Comparison of ENCODE assay signal across 8 cellular contexts in the genomic region with DNA sequence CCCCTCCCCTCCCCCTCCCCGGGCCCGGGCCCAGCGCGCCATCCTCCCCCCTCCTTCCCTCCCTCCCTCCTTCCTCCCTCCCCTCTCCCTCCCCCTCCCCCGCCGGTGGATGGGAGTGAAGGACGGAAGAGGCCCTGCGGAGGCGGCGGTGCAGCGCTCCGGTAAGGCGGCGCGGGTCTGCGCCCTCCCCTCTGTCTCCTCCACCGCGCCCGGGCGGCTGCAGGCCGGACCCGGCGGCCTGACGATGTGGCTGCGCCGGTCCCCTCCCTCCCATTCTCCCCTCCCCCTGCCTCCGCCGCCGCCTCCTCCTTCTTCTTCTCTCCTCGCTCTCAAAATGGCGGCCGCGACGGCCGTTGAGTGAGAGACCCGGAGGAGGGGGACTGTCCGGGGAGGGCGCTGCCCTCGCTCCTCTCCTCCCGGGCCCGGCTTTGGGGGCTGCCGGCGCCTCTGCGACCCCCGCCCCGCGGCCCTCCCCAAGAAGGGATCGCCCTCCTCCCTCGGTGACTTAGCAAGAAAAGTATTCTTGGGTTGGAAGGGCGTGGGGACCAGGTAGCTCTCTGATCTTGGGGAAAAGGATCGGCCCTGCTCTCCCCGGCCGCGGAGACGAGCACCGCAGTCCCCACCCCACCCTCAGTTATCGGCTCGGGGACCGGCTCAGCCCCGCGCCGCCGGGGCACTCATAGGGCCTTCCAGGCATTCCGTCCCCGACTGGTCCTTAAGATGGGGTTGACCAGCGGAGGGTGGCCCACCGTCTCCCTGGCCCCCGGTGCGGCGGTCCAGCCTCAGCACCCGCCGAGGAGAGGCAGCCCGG.
DNase-seq lines count a peak whose midpoint lies in the region; ATAC-seq and TF ChIP-seq lines count a peak whose summit lies in the region.

No MANE protein-coding gene starts in this region.

- peak; percentile 84 for DNase-seq in activated T-cell treated with anti-CD3 and anti-CD28 coated beads, Interleukin-2, amount 50 U/mL, for 1 hour
- DNase-seq in erythroblast (lab: John Stamatoyannopoulos, UW), result peak; percentile 89 to 93
- DNase-seq in stimulated activated CD8-positive, alpha-beta memory T cell treated with anti-CD3 and anti-CD28 coated beads, Interleukin-7, amount 100 ng/mL, for 1 hour (ENCODE audit: low read depth in 2 of 2), result peak; percentile 51 to 68

- H3K4me3 ChIP-seq in OCI-LY3 (ENCODE audit: low read length) (peak overlapping the region; percentile 96), mucosa of stomach (ENCODE audit: low read length) (peak overlapping the region; percentile 96)

- no peak for TF ChIP-seq POLR2A in erythroblast (IDR thresholded peaks at IDR 0.05; ENCODE audit: low read length)

- peak overlapping the region; percentile 98 for H3K27ac ChIP-seq in C4-2B
- H3K27ac ChIP-seq in OCI-LY3 (ENCODE audit: low read length), result peak overlapping the region; percentile 78

- H3K9ac ChIP-seq in OCI-LY3 (ENCODE audit: low read length), result peak overlapping the region; percentile 95
- H3K9ac ChIP-seq in mucosa of stomach (ENCODE audit: low read length), result peak overlapping the region; percentile 98

- no peaks in the 10 kb centered on the region for H3K9me3 ChIP-seq in OCI-LY3 (ENCODE audit: insufficient read depth, low read length)
- no peaks in the 10 kb centered on the region for H3K9me3 ChIP-seq in mucosa of stomach (ENCODE audit: control insufficient read depth, low read length)

- peaks cover 2% of the 10 kb centered on the region for H3K36me3 ChIP-seq in OCI-LY3 (replicated peaks; ENCODE audit: low read depth, low read length)
- H3K36me3 ChIP-seq in mucosa of stomach (ENCODE audit: control insufficient read depth, insufficient read depth, low read length), result no peaks in the 10 kb centered on the region

- TF ChIP-seq CTCF in C4-2B (conservative IDR thresholded peaks at IDR 0.05) (no peak), OCI-LY3 (IDR thresholded peaks at IDR 0.05; ENCODE audit: low read depth, low read length) (no peak)

- ATAC-seq in GM19372 (IDR thresholded peaks at IDR 0.05; ENCODE audit: low read depth, unreplicated experiment) (peak; percentile 32), HG03521 (IDR thresholded peaks at IDR 0.05; ENCODE audit: unreplicated experiment) (peak; percentile 43)

- H3K27me3 ChIP-seq in OCI-LY3 (ENCODE audit: low read depth, low read length), result no peaks in the 10 kb centered on the region
- no peaks in the 10 kb centered on the region for H3K27me3 ChIP-seq in mucosa of stomach (ENCODE audit: control insufficient read depth, insufficient read depth, low read length)

- H2AFZ ChIP-seq in OCI-LY3 (ENCODE audit: low read depth, low read length), result no peak overlapping the region

- peaks cover 52% of the 10 kb centered on the region for H3K79me2 ChIP-seq in OCI-LY3 (ENCODE audit: low read length)

- peaks cover 40% of the 10 kb centered on the region for H4K20me1 ChIP-seq in OCI-LY3 (ENCODE audit: insufficient read depth, low read length)

- H3K4me2 ChIP-seq in OCI-LY3 (ENCODE audit: low read length), result peak overlapping the region; percentile 96

- peaks cover 15% of the 10 kb centered on the region; the same call in 1 of the 2 replicates for H3K4me1 ChIP-seq in OCI-LY3 (ENCODE audit: low read length)
- peaks cover 6% of the 10 kb centered on the region for H3K4me1 ChIP-seq in mucosa of stomach (ENCODE audit: control insufficient read depth, insufficient read depth, low read length)

Comparison
In these comparisons a context has a peak if more than half of its experiments do, and no peak if none do; other contexts are left out.
1. Peak in every context shown above with its lines: DNase-seq, ATAC-seq, H3K4me3 ChIP-seq and H3K27ac ChIP-seq.